In the genomic region with DNA sequence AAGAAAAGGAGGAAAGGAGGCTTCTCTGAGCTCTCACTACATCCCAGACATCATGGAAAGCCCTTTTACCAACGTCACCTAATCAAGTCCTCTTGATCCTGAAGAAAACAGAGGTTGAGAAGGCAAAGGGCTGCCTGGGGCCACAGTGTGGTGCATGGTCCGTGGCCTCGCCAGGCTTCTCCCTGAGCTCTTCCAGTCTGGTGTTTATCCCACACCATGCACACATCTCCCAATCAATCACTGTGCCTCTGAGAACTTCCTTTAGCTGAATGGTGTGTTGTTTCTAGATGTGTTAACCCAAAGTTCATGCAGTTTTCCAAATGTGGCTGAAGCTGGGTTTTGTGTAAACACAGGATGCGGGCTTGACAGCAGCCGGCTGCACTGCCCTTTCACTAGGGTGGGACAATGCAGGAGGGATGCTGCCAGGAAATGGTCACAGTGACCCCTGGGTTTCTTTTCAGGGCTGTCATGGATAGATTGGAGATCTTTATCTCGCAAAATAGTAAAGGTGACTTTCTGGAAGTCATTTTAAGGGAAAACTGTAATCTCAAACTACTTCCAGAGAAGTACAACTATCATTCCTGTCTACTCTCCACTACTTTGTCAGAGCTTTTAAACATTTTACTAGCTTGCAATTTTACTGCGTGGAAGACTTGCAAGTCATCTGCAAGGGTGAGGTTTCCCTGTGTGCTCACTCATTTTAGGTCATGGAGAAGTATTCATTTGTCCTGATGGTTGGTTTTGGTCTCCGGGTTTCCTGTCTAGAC, we compare ENCODE assay signal across 1 cellular context.
TF ChIP-seq lines count a peak whose summit lies in the region.

No MANE protein-coding gene starts in this region.

TF ChIP-seq in HepG2, 621 proteins besides CTCF, POLR2A, EP300 and RAD21 (continued from another document and continues in another):
- peak; percentile 98 for TF ChIP-seq HOXA5 (CRISPR knock-in tag; IDR thresholded peaks at IDR 0.05)
- TF ChIP-seq, protein P1, sequence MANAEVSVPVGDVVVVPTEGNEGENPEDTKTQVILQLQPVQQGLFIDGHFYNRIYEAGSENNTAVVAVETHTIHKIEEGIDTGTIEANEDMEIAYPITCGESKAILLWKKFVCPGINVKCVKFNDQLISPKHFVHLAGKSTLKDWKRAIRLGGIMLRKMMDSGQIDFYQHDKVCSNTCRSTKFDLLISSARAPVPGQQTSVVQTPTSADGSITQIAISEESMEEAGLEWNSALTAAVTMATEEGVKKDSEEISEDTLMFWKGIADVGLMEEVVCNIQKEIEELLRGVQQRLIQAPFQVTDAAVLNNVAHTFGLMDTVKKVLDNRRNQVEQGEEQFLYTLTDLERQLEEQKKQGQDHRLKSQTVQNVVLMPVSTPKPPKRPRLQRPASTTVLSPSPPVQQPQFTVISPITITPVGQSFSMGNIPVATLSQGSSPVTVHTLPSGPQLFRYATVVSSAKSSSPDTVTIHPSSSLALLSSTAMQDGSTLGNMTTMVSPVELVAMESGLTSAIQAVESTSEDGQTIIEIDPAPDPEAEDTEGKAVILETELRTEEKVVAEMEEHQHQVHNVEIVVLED (CRISPR knock-in tag; IDR thresholded peaks at IDR 0.05; ENCODE audit: borderline replicate concordance), result peak; percentile 71
- TF ChIP-seq ZNF205 (CRISPR knock-in tag; IDR thresholded peaks at IDR 0.05), result peak; percentile 94; the same call in 1 of the 2 replicates
- TF ChIP-seq ZSCAN21 (CRISPR knock-in tag; IDR thresholded peaks at IDR 0.05; ENCODE audit: borderline replicate concordance), result peak; percentile 80
- peak; percentile 97 for TF ChIP-seq GATA4 (IDR thresholded peaks at IDR 0.05; ENCODE audit: borderline replicate concordance, low read depth)
- peak; percentile 88 for TF ChIP-seq ARHGAP35 (CRISPR knock-in tag; IDR thresholded peaks at IDR 0.05; ENCODE audit: borderline replicate concordance)
- peak; percentile 50; the same call in 1 of the 2 replicates for TF ChIP-seq CEBPB (IDR thresholded peaks at IDR 0.05; ENCODE audit: borderline replicate concordance, low read depth, low read length)
- TF ChIP-seq, protein P2, sequence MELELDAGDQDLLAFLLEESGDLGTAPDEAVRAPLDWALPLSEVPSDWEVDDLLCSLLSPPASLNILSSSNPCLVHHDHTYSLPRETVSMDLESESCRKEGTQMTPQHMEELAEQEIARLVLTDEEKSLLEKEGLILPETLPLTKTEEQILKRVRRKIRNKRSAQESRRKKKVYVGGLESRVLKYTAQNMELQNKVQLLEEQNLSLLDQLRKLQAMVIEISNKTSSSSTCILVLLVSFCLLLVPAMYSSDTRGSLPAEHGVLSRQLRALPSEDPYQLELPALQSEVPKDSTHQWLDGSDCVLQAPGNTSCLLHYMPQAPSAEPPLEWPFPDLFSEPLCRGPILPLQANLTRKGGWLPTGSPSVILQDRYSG (CRISPR knock-in tag; IDR thresholded peaks at IDR 0.05), result no peak
- no peak for TF ChIP-seq SNAI1 (CRISPR knock-in tag; IDR thresholded peaks at IDR 0.05; ENCODE audit: borderline replicate concordance)
- TF ChIP-seq, protein P3, sequence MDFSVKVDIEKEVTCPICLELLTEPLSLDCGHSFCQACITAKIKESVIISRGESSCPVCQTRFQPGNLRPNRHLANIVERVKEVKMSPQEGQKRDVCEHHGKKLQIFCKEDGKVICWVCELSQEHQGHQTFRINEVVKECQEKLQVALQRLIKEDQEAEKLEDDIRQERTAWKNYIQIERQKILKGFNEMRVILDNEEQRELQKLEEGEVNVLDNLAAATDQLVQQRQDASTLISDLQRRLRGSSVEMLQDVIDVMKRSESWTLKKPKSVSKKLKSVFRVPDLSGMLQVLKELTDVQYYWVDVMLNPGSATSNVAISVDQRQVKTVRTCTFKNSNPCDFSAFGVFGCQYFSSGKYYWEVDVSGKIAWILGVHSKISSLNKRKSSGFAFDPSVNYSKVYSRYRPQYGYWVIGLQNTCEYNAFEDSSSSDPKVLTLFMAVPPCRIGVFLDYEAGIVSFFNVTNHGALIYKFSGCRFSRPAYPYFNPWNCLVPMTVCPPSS (IDR thresholded peaks at IDR 0.05), result no peak
- peak; percentile 82 for TF ChIP-seq ZFP36L1 (CRISPR knock-in tag; IDR thresholded peaks at IDR 0.05)
- TF ChIP-seq ZNF24 (IDR thresholded peaks at IDR 0.05), result 0 out of 2 replicates have a peak, but pooled peaks have one; percentile 45
- TF ChIP-seq ZMYM4 (CRISPR knock-in tag; IDR thresholded peaks at IDR 0.05), result peak; percentile 96
- TF ChIP-seq, protein P4, sequence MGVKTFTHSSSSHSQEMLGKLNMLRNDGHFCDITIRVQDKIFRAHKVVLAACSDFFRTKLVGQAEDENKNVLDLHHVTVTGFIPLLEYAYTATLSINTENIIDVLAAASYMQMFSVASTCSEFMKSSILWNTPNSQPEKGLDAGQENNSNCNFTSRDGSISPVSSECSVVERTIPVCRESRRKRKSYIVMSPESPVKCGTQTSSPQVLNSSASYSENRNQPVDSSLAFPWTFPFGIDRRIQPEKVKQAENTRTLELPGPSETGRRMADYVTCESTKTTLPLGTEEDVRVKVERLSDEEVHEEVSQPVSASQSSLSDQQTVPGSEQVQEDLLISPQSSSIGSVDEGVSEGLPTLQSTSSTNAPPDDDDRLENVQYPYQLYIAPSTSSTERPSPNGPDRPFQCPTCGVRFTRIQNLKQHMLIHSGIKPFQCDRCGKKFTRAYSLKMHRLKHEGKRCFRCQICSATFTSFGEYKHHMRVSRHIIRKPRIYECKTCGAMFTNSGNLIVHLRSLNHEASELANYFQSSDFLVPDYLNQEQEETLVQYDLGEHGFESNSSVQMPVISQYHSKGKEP (CRISPR knock-in tag; IDR thresholded peaks at IDR 0.05), result no peak
- TF ChIP-seq HCFC1 (IDR thresholded peaks at IDR 0.05; ENCODE audit: low read depth, low read length), result no peak
- peak; percentile 76; the same call in 1 of the 2 replicates for TF ChIP-seq ZNF230 (CRISPR knock-in tag; IDR thresholded peaks at IDR 0.05)
- TF ChIP-seq SYNCRIP (IDR thresholded peaks at IDR 0.05; ENCODE audit: insufficient read depth, low read depth, low read length), result no peak
- TF ChIP-seq, protein P5, sequence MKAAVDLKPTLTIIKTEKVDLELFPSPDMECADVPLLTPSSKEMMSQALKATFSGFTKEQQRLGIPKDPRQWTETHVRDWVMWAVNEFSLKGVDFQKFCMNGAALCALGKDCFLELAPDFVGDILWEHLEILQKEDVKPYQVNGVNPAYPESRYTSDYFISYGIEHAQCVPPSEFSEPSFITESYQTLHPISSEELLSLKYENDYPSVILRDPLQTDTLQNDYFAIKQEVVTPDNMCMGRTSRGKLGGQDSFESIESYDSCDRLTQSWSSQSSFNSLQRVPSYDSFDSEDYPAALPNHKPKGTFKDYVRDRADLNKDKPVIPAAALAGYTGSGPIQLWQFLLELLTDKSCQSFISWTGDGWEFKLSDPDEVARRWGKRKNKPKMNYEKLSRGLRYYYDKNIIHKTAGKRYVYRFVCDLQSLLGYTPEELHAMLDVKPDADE (CRISPR knock-in tag; IDR thresholded peaks at IDR 0.05), result no peak
- TF ChIP-seq ZNF839 (CRISPR knock-in tag; IDR thresholded peaks at IDR 0.05; ENCODE audit: borderline replicate concordance), result no peak
- TF ChIP-seq TARDBP (CRISPR knock-in tag; IDR thresholded peaks at IDR 0.05), result peak; percentile 99
- TF ChIP-seq TAF1 (CRISPR knock-in tag; IDR thresholded peaks at IDR 0.05), result peak; percentile 67; the same call in 1 of the 2 replicates
- TF ChIP-seq PHF8 (CRISPR knock-in tag; IDR thresholded peaks at IDR 0.05), result no peak; the same call in 1 of the 2 replicates
- TF ChIP-seq TGIF2 (CRISPR knock-in tag; IDR thresholded peaks at IDR 0.05), result peak; percentile 95; the same call in 1 of the 2 replicates
- no peak for TF ChIP-seq TCF7L2 (IDR thresholded peaks at IDR 0.05; ENCODE audit: low read depth, low read length)
- TF ChIP-seq, protein P6, sequence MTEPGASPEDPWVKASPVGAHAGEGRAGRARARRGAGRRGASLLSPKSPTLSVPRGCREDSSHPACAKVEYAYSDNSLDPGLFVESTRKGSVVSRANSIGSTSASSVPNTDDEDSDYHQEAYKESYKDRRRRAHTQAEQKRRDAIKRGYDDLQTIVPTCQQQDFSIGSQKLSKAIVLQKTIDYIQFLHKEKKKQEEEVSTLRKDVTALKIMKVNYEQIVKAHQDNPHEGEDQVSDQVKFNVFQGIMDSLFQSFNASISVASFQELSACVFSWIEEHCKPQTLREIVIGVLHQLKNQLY (CRISPR knock-in tag; IDR thresholded peaks at IDR 0.05), result peak; percentile 97
- TF ChIP-seq KDM6A (CRISPR knock-in tag; IDR thresholded peaks at IDR 0.05; ENCODE audit: low read depth), result peak; percentile 93
- peak; percentile 91 for TF ChIP-seq ETV6 (CRISPR knock-in tag; conservative IDR thresholded peaks at IDR 0.05)
- TF ChIP-seq SRSF1 (optimal IDR thresholded peaks at IDR 0.05; ENCODE audit: low read depth, low read length), result no peak
- peak; percentile 90 for TF ChIP-seq MXD4 (CRISPR knock-in tag; IDR thresholded peaks at IDR 0.05)
- TF ChIP-seq SRSF9 (IDR thresholded peaks at IDR 0.05; ENCODE audit: borderline replicate concordance, insufficient read depth, low read depth, low read length, poor library complexity, severe bottlenecking), result no peak
- peak; percentile 50 for TF ChIP-seq FOXA1 (IDR thresholded peaks at IDR 0.05)
- TF ChIP-seq FOXA1 (CRISPR knock-in tag; IDR thresholded peaks at IDR 0.05), result peak; percentile 99
- no peak for TF ChIP-seq TAF15 (IDR thresholded peaks at IDR 0.05; ENCODE audit: low read depth, low read length, poor library complexity, severe bottlenecking)
- TF ChIP-seq MAZ (IDR thresholded peaks at IDR 0.05; ENCODE audit: borderline replicate concordance, low read depth, low read length), result no peak
- no peak for TF ChIP-seq MAZ (CRISPR knock-in tag; IDR thresholded peaks at IDR 0.05; ENCODE audit: low read depth)
- TF ChIP-seq SSRP1 (CRISPR knock-in tag; IDR thresholded peaks at IDR 0.05), result peak; percentile 97
- peak; percentile 94 for TF ChIP-seq ZMYM2 (CRISPR knock-in tag; IDR thresholded peaks at IDR 0.05)
- no peak for TF ChIP-seq PHB2 (IDR thresholded peaks at IDR 0.05; ENCODE audit: partially characterized antibody)
- TF ChIP-seq NR2F6 (IDR thresholded peaks at IDR 0.05), result peak; percentile 94
- peak; percentile 97 for TF ChIP-seq NR2F6 (CRISPR knock-in tag; IDR thresholded peaks at IDR 0.05)
- TF ChIP-seq, protein P7, sequence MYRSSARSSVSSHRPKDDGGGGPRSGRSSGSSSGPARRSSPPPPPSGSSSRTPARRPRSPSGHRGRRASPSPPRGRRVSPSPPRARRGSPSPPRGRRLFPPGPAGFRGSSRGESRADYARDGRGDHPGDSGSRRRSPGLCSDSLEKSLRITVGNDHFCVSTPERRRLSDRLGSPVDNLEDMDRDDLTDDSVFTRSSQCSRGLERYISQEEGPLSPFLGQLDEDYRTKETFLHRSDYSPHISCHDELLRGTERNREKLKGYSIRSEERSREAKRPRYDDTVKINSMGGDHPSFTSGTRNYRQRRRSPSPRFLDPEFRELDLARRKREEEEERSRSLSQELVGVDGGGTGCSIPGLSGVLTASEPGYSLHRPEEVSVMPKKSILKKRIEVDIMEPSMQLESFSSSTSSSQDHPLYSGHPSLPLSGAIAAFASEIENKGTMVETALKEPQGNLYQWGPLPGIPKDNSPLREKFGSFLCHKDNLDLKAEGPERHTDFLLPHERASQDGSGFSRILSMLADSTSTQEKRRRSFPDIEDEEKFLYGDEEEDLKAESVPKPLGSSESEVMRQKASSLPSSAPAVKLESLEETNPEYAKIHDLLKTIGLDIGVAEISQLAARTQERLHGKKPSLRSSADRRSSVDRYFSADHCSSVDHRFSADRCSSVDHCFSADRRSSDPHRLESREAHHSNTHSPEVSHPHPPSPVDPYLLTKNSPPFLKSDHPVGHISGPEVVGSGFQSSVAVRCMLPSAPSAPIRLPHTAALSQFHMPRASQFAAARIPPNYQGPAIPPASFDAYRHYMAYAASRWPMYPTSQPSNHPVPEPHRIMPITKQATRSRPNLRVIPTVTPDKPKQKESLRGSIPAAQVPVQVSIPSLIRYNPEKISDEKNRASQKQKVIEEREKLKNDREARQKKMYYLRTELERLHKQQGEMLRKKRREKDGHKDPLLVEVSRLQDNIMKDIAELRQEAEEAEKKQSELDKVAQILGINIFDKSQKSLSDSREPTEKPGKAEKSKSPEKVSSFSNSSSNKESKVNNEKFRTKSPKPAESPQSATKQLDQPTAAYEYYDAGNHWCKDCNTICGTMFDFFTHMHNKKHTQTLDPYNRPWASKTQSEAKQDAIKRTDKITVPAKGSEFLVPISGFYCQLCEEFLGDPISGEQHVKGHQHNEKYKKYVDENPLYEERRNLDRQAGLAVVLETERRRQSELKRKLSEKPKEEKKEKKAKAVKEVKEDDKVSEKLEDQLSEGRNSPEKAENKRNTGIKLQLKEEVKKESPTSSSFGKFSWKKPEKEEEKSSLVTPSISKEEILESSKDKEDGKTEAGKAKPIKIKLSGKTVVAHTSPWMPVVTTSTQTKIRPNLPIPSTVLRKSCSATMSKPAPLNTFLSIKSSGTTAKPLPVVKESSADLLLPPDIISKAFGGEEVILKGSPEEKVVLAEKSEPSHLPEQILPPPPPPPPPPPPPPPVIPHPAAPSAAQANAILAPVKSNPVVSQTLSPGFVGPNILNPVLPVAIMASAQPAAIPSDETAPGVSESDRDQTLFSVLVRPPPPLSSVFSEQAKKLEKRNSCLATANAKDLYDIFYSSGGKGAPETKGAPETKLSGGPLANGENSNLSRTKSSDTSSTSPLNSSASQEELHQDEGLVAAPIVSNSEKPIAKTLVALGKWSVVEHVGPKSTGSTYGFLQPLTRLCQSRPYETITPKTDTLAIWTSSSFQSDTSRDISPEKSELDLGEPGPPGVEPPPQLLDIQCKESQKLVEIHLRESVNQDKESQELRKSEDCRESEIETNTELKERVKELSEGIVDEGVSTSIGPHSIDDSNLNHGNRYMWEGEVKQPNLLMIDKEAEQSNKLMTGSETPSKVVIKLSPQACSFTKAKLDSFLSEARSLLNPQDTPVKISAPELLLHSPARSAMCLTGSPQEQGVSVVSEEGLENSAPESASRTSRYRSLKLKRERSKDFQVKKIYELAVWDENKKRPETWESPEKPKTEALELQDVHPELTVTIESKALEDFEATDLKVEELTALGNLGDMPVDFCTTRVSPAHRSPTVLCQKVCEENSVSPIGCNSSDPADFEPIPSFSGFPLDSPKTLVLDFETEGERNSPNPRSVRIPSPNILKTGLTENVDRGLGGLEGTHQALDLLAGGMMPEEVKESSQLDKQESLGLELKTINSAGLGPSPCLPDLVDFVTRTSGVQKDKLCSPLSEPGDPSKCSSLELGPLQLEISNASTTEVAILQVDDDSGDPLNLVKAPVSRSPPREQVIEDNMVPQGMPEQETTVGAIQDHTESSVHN (CRISPR knock-in tag; IDR thresholded peaks at IDR 0.05), result peak; percentile 98; the same call in 1 of the 2 replicates
- no peak for TF ChIP-seq KLF15 (CRISPR knock-in tag; IDR thresholded peaks at IDR 0.05; ENCODE audit: borderline replicate concordance)
- TF ChIP-seq NCOA1 (CRISPR knock-in tag; IDR thresholded peaks at IDR 0.05), result peak; percentile 83; the same call in 1 of the 2 replicates
- TF ChIP-seq HNRNPL (IDR thresholded peaks at IDR 0.05; ENCODE audit: low read depth, low read length), result 0 out of 2 replicates have a peak, but pooled peaks have one; percentile 36
